18 cellular contexts compared by ENCODE assay signal in genomic region chr1:186842547-186842946, GRCh38. TPM values are rescaled to one million over a fixed set of nuclear protein-coding genes. Genes with fewer than 3 reads are reported as not detected.
DNase-seq lines count a peak whose midpoint lies in the region; ATAC-seq, FAIRE-seq and TF ChIP-seq lines count a peak whose summit lies in the region.
"Had no signal": no experiment of that assay in that cellular context is flagged by ENCODE, and none has a peak within 500 bp of the region (broad histone marks: within the 10 kb centered on the region; RNA-seq: fewer than 3 reads in every experiment).

No MANE protein-coding gene starts in this region.

- DNase-seq in left cardiac atrium, result no peak
- DNase-seq in heart left ventricle, result no peak
- peak; percentile 90 to 94 for DNase-seq in NCI-H526 (lab: John Stamatoyannopoulos, UW)
- DNase-seq in left colon, result no peak
- DNase-seq in frontal cortex (ENCODE audit: low spot score in 2 of 2), result no peak
- no peak for DNase-seq in substantia nigra (lab: John Stamatoyannopoulos, UW)
- DNase-seq: C1 segment of cervical spinal cord, GF-D8, MM.1S, NCI-H1105, NCI-H187, NCI-H345, PC-3 had no signal

- ATAC-seq in left cardiac atrium (peak; percentile 34 to 63), heart left ventricle (no peak), left colon (peak; percentile 31), esophagus mucosa (no peak)
- ATAC-seq: PC-3 had no signal

- H3K27ac ChIP-seq in heart left ventricle, result no peak overlapping the region
- peak overlapping the region; percentile 6 for H3K27ac ChIP-seq in subcutaneous abdominal adipose tissue (ENCODE audit: low read depth, low read length)
- no peak overlapping the region for H3K27ac ChIP-seq in substantia nigra (ENCODE audit: low read depth, low read length, poor library complexity, severe bottlenecking)
- H3K27ac ChIP-seq: KMS-11, SJSA1 had no signal

- intact Hi-C loops in left cardiac atrium (cut with DNase I) (no loop called here), heart left ventricle (cut with DNase I) (no loop called here), left colon (cut with DNase I, micrococcal nuclease) (no loop called here)

- peak overlapping the region in 1 of 5 donors; percentile 37 for H3K9ac ChIP-seq in subcutaneous abdominal adipose tissue (ENCODE audit: low read length in 5 of 5)
- H3K9ac ChIP-seq: KMS-11 had no signal

- H3K36me3 ChIP-seq in heart left ventricle, result no peaks in the 10 kb centered on the region
- H3K36me3 ChIP-seq in subcutaneous abdominal adipose tissue (ENCODE audit: control insufficient read depth in 5 of 5, insufficient read depth in 5 of 5, low read length in 5 of 5), result no peaks in the 10 kb centered on the region
- H3K36me3 ChIP-seq: SJSA1 had no signal

- H3K4me3 ChIP-seq in heart left ventricle (no peak overlapping the region), subcutaneous abdominal adipose tissue (ENCODE audit: low read depth in 1 of 5, low read length in 5 of 5) (no peak overlapping the region)
- H3K4me3 ChIP-seq: SJSA1 had no signal

- no peak for TF ChIP-seq POLR2A in heart left ventricle (IDR thresholded peaks at IDR 0.05)

- H3K4me1 ChIP-seq in heart left ventricle (peaks cover 0 to 38% (median 0%) of the 10 kb centered on the region in 12 donors), subcutaneous abdominal adipose tissue (ENCODE audit: control insufficient read depth in 5 of 5, insufficient read depth in 5 of 5, low read length in 5 of 5) (peaks cover 3 to 36% (median 27%) of the 10 kb centered on the region in 5 donors)
- H3K4me1 ChIP-seq: SJSA1 had no signal

- H3K9me3 ChIP-seq in heart left ventricle (no peaks in the 10 kb centered on the region), subcutaneous abdominal adipose tissue (ENCODE audit: control insufficient read depth in 5 of 5, low read length in 5 of 5) (no peaks in the 10 kb centered on the region)
- H3K9me3 ChIP-seq: SJSA1 had no signal

- FAIRE-seq in frontal cortex (lab: Jason Lieb, UNC), result no peak
- FAIRE-seq: A204.1 had no signal

- no peak for TF ChIP-seq CTCF in heart left ventricle (IDR thresholded peaks at IDR 0.05)

- H3K27me3 ChIP-seq in heart left ventricle (no peaks in the 10 kb centered on the region), subcutaneous abdominal adipose tissue (ENCODE audit: control insufficient read depth in 5 of 5, insufficient read depth in 4 of 5, low read length in 5 of 5) (no peaks in the 10 kb centered on the region)
- H3K27me3 ChIP-seq: SJSA1 had no signal

- WGBS in heart left ventricle, 4 donors, result 60 to 74% (median 72%) methylated on average over 4 of the region's 4 CpGs

RNA-seq across cellular contexts. Expression of gene PLA2G4A, which starts 13.8 kb away (rescaled TPM):
- total RNA-seq in left cardiac atrium (1 to 10 TPM; 6.7 to 7.8 TPM), heart left ventricle (1 to 10 TPM in 8 of 9 donors, under 1 TPM in 1; 1.00 to 5.8 (median 1.9) TPM), left colon (1 to 10 TPM; 3.6 to 5.8 TPM), esophagus mucosa (8.4 TPM), frontal cortex (1.2 TPM)
- 1 to 10 TPM in 1 of 2 donors, under 1 TPM in 1; 0.91 to 1.6 TPM for polyA plus RNA-seq in heart left ventricle

Comparison
In these comparisons a context has a peak if more than half of its experiments do, and no peak if none do; other contexts are left out.
1. ATAC-seq: peak in left cardiac atrium (2 of 2) and left colon (single experiment); none in heart left ventricle (0 of 4) and esophagus mucosa (single experiment).
2. DNase-seq: peak in NCI-H526 (2 of 2); none in left cardiac atrium (single experiment), heart left ventricle (0 of 5), left colon (0 of 2), frontal cortex (0 of 2) and substantia nigra (0 of 49).